ENCODE assay signal across 9 cellular contexts in the genomic region with DNA sequence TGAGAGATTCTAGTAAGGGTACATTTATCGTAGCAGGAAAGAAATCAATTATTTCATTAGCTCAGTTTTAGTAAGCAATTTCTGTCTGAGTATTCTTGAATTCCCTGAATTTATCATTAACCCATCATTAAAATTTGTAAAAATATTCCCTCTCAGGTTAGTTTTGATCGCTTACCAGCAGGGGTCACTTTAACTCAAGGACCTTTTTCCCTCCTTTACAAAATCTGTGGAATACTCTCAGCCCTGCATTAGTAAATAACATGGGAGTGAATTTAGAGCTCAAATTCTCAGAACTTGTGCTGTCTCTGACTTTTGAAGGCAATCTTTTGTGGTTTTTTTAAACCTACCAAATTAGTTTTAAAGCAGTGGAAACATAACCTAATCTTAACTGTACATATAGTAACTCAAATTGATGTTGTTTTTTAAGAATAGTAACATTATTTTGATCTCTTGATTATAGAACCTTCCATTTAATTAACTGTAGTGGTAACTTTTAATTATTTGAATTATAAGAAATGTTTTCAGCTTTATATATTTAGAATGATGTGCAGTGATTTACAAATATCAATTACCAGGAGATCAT.
DNase-seq lines count a peak whose midpoint lies in the region; ATAC-seq, FAIRE-seq and TF ChIP-seq lines count a peak whose summit lies in the region.
"Had no signal": no experiment of that assay in that cellular context is flagged by ENCODE, and none has a peak within 500 bp of the region (broad histone marks: within the 10 kb centered on the region; RNA-seq: fewer than 3 reads in every experiment).

No MANE protein-coding gene starts in this region.

- peak; percentile 17; the same call in 1 of the 2 replicates for TF ChIP-seq CTCF in WERI-Rb-1 (IDR thresholded peaks at IDR 0.05; ENCODE audit: low read depth, low read length)

- no peak overlapping the region for H3K27ac Mint-ChIP-seq in stimulated activated effector memory CD8-positive, alpha-beta T cell treated with anti-CD3 and anti-CD28 coated beads, Interleukin-12 subunit alpha, Interleukin-12 subunit beta, amount 100 ng/mL, for 72 hours
- H3K27ac Mint-ChIP-seq: IgD-negative memory B cell had no signal

- H3K4me3 Mint-ChIP-seq in stimulated activated effector memory CD8-positive, alpha-beta T cell treated with anti-CD3 and anti-CD28 coated beads, Interleukin-12 subunit alpha, Interleukin-12 subunit beta, amount 100 ng/mL, for 72 hours, result no peak overlapping the region
- H3K4me3 Mint-ChIP-seq: IgD-negative memory B cell had no signal

- peaks cover 22% of the 10 kb centered on the region for H3K36me3 Mint-ChIP-seq in stimulated activated effector memory CD8-positive, alpha-beta T cell treated with anti-CD3 and anti-CD28 coated beads, Interleukin-12 subunit alpha, Interleukin-12 subunit beta, amount 100 ng/mL, for 72 hours

- no peaks in the 10 kb centered on the region for H3K9me3 Mint-ChIP-seq in stimulated activated effector memory CD8-positive, alpha-beta T cell treated with anti-CD3 and anti-CD28 coated beads, Interleukin-12 subunit alpha, Interleukin-12 subunit beta, amount 100 ng/mL, for 72 hours
- H3K9me3 Mint-ChIP-seq: IgD-negative memory B cell had no signal

- DNase-seq in DMS 273 treated with DMSO at 0.1 percent for 48 hours (lab: John Stamatoyannopoulos, UW) (peak; percentile 53), Kasumi-1 (lab: John Stamatoyannopoulos, UW) (peak; percentile 31 to 35), WERI-Rb-1 (no peak)
- DNase-seq in stimulated activated CD4-positive, alpha-beta T cell treated with anti-CD3 and anti-CD28 coated beads, Interleukin-12 subunit alpha, Interleukin-12 subunit beta, amount 100 ng/mL, for 4 hours, result no peak
- no peak for DNase-seq in stimulated activated effector memory CD8-positive, alpha-beta T cell treated with anti-CD3 and anti-CD28 coated beads, Interleukin-12 subunit alpha, Interleukin-12 subunit beta, amount 100 ng/mL, for 72 hours (ENCODE audit: low spot score in 2 of 2)

- FAIRE-seq in islet of Langerhans (lab: Jason Lieb, UNC), result peak; percentile 95

- no peak overlapping the region for H3K4me3 ChIP-seq in WERI-Rb-1 (ENCODE audit: low read depth, low read length)

- no peak for ATAC-seq in HG02981 (IDR thresholded peaks at IDR 0.05; ENCODE audit: unreplicated experiment)
- no peak for ATAC-seq in stimulated activated effector memory CD8-positive, alpha-beta T cell treated with anti-CD3 and anti-CD28 coated beads, Interleukin-12 subunit alpha, Interleukin-12 subunit beta, amount 100 ng/mL, for 72 hours
- no peak for ATAC-seq in HG02870 (IDR thresholded peaks at IDR 0.05; ENCODE audit: unreplicated experiment)

- H3K36me3 ChIP-seq in WERI-Rb-1, result peaks cover 4% of the 10 kb centered on the region; the same call in 1 of the 2 replicates

- H3K9me3 ChIP-seq in WERI-Rb-1 (ENCODE audit: severe bottlenecking), result no peaks in the 10 kb centered on the region

- no peaks in the 10 kb centered on the region for H3K27me3 ChIP-seq in WERI-Rb-1 (ENCODE audit: insufficient read depth, low read depth, severe bottlenecking)

- no peak overlapping the region for H3K27ac ChIP-seq in WERI-Rb-1

- no peaks in the 10 kb centered on the region for H3K4me1 Mint-ChIP-seq in stimulated activated effector memory CD8-positive, alpha-beta T cell treated with anti-CD3 and anti-CD28 coated beads, Interleukin-12 subunit alpha, Interleukin-12 subunit beta, amount 100 ng/mL, for 72 hours
- H3K4me1 Mint-ChIP-seq: IgD-negative memory B cell had no signal

Comparison
In these comparisons a context has a peak if more than half of its experiments do, and no peak if none do; other contexts are left out.
1. DNase-seq: peak in DMS 273 treated with DMSO at 0.1 percent for 48 hours (single experiment) and Kasumi-1 (2 of 2); none in WERI-Rb-1 (single experiment), stimulated activated CD4-positive, alpha-beta T cell treated with anti-CD3 and anti-CD28 coated beads, Interleukin-12 subunit alpha, Interleukin-12 subunit beta, amount 100 ng/mL, for 4 hours (single experiment) and stimulated activated effector memory CD8-positive, alpha-beta T cell treated with anti-CD3 and anti-CD28 coated beads, Interleukin-12 subunit alpha, Interleukin-12 subunit beta, amount 100 ng/mL, for 72 hours (0 of 2).